Comparison of ENCODE assay signal across 10 cellular contexts in the genomic region with DNA sequence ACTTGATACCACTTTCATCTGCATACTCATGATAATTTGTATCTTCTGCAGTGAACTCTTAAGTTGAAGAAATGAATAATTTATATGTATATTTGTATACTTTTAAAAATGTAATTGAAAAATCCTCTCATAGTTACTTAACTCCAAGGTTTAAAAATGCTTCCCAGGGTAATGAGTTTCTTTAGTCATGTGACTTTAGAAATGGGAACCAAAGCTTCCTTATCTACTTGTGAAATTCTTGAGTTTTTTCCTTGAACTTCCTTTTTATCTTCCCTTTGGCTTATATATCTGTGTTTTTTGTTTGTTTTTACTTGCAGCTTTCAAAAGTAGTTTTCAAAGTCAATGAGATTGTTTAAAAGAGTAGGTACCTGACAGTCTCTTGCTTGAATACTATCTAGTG. TPM values are rescaled to one million over a fixed set of nuclear protein-coding genes. Genes with fewer than 3 reads are reported as not detected.
DNase-seq lines count a peak whose midpoint lies in the region; ATAC-seq and TF ChIP-seq lines count a peak whose summit lies in the region.
"Had no signal": no experiment of that assay in that cellular context is flagged by ENCODE, and none has a peak within 500 bp of the region (broad histone marks: within the 10 kb centered on the region; RNA-seq: fewer than 3 reads in every experiment).

No MANE protein-coding gene starts in this region.

- H3K9me3 ChIP-seq in right lobe of liver, result no peaks in the 10 kb centered on the region
- H3K9me3 ChIP-seq in tibial artery, result no peaks in the 10 kb centered on the region
- H3K9me3 ChIP-seq: SJSA1 had no signal

- H3K27me3 Mint-ChIP-seq in activated T-cell treated with anti-CD3 and anti-CD28 coated beads, Interleukin-2, amount 50 U/mL, for 72 hours (ENCODE audit: low read depth), result no peaks in the 10 kb centered on the region

- no peak for TF ChIP-seq CTCF in right lobe of liver (IDR thresholded peaks at IDR 0.05)
- no peak for TF ChIP-seq CTCF in tibial artery (IDR thresholded peaks at IDR 0.05)

- H3K36me3 ChIP-seq in right lobe of liver (no peaks in the 10 kb centered on the region), tibial artery (peaks cover 0 to 5% (median 0%) of the 10 kb centered on the region in 3 donors)

- H3K27me3 ChIP-seq in right lobe of liver, result no peaks in the 10 kb centered on the region
- no peaks in the 10 kb centered on the region for H3K27me3 ChIP-seq in tibial artery
- H3K27me3 ChIP-seq: SJSA1 had no signal

- H3K4me1 Mint-ChIP-seq in activated T-cell treated with anti-CD3 and anti-CD28 coated beads, Interleukin-2, amount 50 U/mL, for 72 hours (ENCODE audit: low read depth), result peaks cover 55% of the 10 kb centered on the region

- H3K4me1 ChIP-seq in right lobe of liver, result peaks cover 2 to 65% (median 27%) of the 10 kb centered on the region in 4 donors
- H3K4me1 ChIP-seq in tibial artery, result peaks cover 0 to 75% (median 25%) of the 10 kb centered on the region in 4 donors

- H3K36me3 Mint-ChIP-seq in activated T-cell treated with anti-CD3 and anti-CD28 coated beads, Interleukin-2, amount 50 U/mL, for 72 hours (ENCODE audit: insufficient read depth in 2 of 2), result peaks cover 39 to 48% of the 10 kb centered on the region in 2 donors
- H3K36me3 Mint-ChIP-seq in activated naive CD4-positive, alpha-beta T cell treated with anti-CD3 and anti-CD28 coated beads, Interleukin-2, amount 50 U/mL, for 72 hours, result peaks cover 67 to 70% of the 10 kb centered on the region in 2 donors

- TF ChIP-seq POLR2A in right lobe of liver (IDR thresholded peaks at IDR 0.05), result no peak

- no peaks in the 10 kb centered on the region for H3K9me3 Mint-ChIP-seq in activated T-cell treated with anti-CD3 and anti-CD28 coated beads, Interleukin-2, amount 50 U/mL, for 72 hours
- no peaks in the 10 kb centered on the region for H3K9me3 Mint-ChIP-seq in activated naive CD4-positive, alpha-beta T cell treated with anti-CD3 and anti-CD28 coated beads, Interleukin-2, amount 50 U/mL, for 72 hours

- ATAC-seq in activated T-cell treated with anti-CD3 and anti-CD28 coated beads, Interleukin-2, amount 50 U/mL, for 72 hours (replicated peaks in 1 of 2), result no peak
- no peak for ATAC-seq in activated naive CD4-positive, alpha-beta T cell treated with anti-CD3 and anti-CD28 coated beads, Interleukin-2, amount 50 U/mL, for 72 hours
- no peak for ATAC-seq in right lobe of liver
- no peak for ATAC-seq in GM18907 (IDR thresholded peaks at IDR 0.05; ENCODE audit: unreplicated experiment)
- no peak for ATAC-seq in GM18520 (IDR thresholded peaks at IDR 0.05; ENCODE audit: unreplicated experiment)

- peak overlapping the region; percentile 99 for H3K27ac Mint-ChIP-seq in activated T-cell treated with anti-CD3 and anti-CD28 coated beads, Interleukin-2, amount 50 U/mL, for 72 hours
- H3K27ac Mint-ChIP-seq in activated naive CD4-positive, alpha-beta T cell treated with anti-CD3 and anti-CD28 coated beads, Interleukin-2, amount 50 U/mL, for 72 hours, result peak overlapping the region; percentile 99 to 100

- DNase-seq in activated T-cell treated with anti-CD3 and anti-CD28 coated beads, Interleukin-2, amount 50 U/mL, for 72 hours, result no peak
- DNase-seq in activated T-cell treated with anti-CD3 and anti-CD28 coated beads for 4 hours (no peak), right lobe of liver (no peak), tibial artery (no peak), NCI-H146 treated with DMSO at 0.1 percent for 48 hours (lab: John Stamatoyannopoulos, UW; ENCODE audit: unreplicated experiment) (no peak)
- DNase-seq in activated naive CD4-positive, alpha-beta T cell treated with anti-CD3 and anti-CD28 coated beads, Interleukin-2, amount 50 U/mL, for 72 hours (ENCODE audit: low spot score in 2 of 2), result no peak
- DNase-seq: C1 segment of cervical spinal cord had no signal

- intact Hi-C loops in right lobe of liver (cut with DNase I) (no loop called here), tibial artery (cut with DNase I; ENCODE audit: low total_unique reads) (no loop called here)

- H3K27ac ChIP-seq in right lobe of liver (peak overlapping the region; percentile 50 to 100 (median 99)), tibial artery (no peak overlapping the region)
- H3K27ac ChIP-seq: SJSA1 had no signal

- H3K4me3 ChIP-seq in right lobe of liver (peak overlapping the region; percentile 12 to 89 (median 22)), tibial artery (peak overlapping the region; percentile 95 to 98)
- H3K4me3 ChIP-seq: SJSA1 had no signal

- H3K4me3 Mint-ChIP-seq in activated T-cell treated with anti-CD3 and anti-CD28 coated beads, Interleukin-2, amount 50 U/mL, for 72 hours, result peak overlapping the region; percentile 98 to 100

RNA-seq across cellular contexts. Expression of a gene that starts 4.5 kb away (rescaled TPM):
- total RNA-seq in activated T-cell treated with anti-CD3 and anti-CD28 coated beads, Interleukin-2, amount 50 U/mL, for 72 hours, result 100 to 1,000 TPM; 232 to 385 TPM
- total RNA-seq in activated naive CD4-positive, alpha-beta T cell treated with anti-CD3 and anti-CD28 coated beads, Interleukin-2, amount 50 U/mL, for 72 hours, result 100 to 1,000 TPM; 275 to 321 TPM
- total RNA-seq in right lobe of liver, result 10 to 100 TPM; 50.2 to 85.4 (median 66.3) TPM

RNA-seq across cellular contexts. Expression of a gene that starts 48.7 kb away (rescaled TPM):
- 10 to 100 TPM; 52.9 to 59.8 TPM for total RNA-seq in activated T-cell treated with anti-CD3 and anti-CD28 coated beads, Interleukin-2, amount 50 U/mL, for 72 hours
- total RNA-seq in activated naive CD4-positive, alpha-beta T cell treated with anti-CD3 and anti-CD28 coated beads, Interleukin-2, amount 50 U/mL, for 72 hours, result 100 to 1,000 TPM; 112 to 128 TPM
- 10 to 100 TPM; 44.5 to 63.9 (median 48.7) TPM for total RNA-seq in right lobe of liver

RNA-seq across cellular contexts. Expression of a gene that starts 49.0 kb away (rescaled TPM):
- total RNA-seq in activated T-cell treated with anti-CD3 and anti-CD28 coated beads, Interleukin-2, amount 50 U/mL, for 72 hours, result 10 to 100 TPM; 31.5 to 38.0 TPM
- 10 to 100 TPM; 20.1 to 42.1 TPM for total RNA-seq in activated naive CD4-positive, alpha-beta T cell treated with anti-CD3 and anti-CD28 coated beads, Interleukin-2, amount 50 U/mL, for 72 hours
- 10 to 100 TPM in 3 of 6 experiments, 1 to 10 TPM in 3; 5.5 to 14.0 (median 10.3) TPM for total RNA-seq in right lobe of liver

Comparison
In these comparisons a context has a peak if more than half of its experiments do, and no peak if none do; other contexts are left out.
1. H3K27ac ChIP-seq: peak in right lobe of liver (3 of 3); none in tibial artery (0 of 2).